In the genomic region with DNA sequence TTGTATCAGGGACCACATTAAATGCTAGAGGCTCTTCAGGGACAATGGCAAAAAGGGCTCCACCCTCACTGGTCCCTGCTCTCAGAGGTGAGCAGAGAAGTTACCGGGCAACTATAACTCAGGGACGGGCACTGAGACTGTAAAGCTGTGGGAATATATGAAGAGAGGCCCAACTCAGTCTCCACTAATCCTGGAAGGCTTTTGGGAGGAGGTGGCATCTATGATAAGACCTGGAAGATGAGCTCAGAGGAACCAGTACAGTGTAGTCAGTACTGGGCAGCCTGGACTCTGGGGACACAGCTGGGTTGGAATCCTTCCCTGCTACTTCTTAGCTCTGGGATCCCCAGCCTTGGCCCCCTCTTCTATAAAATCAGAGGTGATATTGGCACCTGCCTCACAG, we compare ENCODE assay signal across 21 cellular contexts.
"Had no signal": no experiment of that assay in that cellular context is flagged by ENCODE, and none has a peak within 500 bp of the region (broad histone marks: within the 10 kb centered on the region; RNA-seq: fewer than 3 reads in every experiment).

No MANE protein-coding gene starts in this region.

- H3K9me3 Mint-ChIP-seq: activated CD4-positive, alpha-beta memory T cell treated with anti-CD3 and anti-CD28 coated beads, Interleukin-2, amount 10 ng/mL, durations not matched to agents 7 days and 5 days; activated CD4-positive, alpha-beta T cell treated with anti-CD3 and anti-CD28 coated beads, Interleukin-2, amount 10 ng/mL, durations not matched to agents 7 days and 5 days; activated T-cell treated with anti-CD3 and anti-CD28 coated beads, Interleukin-2, amount 50 U/mL, for 4 hours; activated T-helper 17 cell treated with anti-CD3 and anti-CD28 coated beads, Interleukin-2, amount 50 U/mL, for 72 hours; dendritic cell treated with granulocyte-macrophage colony-stimulating factor and Interleukin-4, amounts not matched to agents 40 ng/mL and 50 ng/mL, for 4 days; memory B cell; naive thymus-derived CD4-positive, alpha-beta T cell; stimulated activated naive CD8-positive, alpha-beta T cell treated with anti-CD3 and anti-CD28 coated beads, Interleukin-15, Interleukin-2, amounts not matched to agents 100 ng/mL and 50 ng/mL, for 24 hours; T-helper 1 cell treated with Interleukin-12 subunit alpha and Interleukin-12 subunit beta and Interleukin-4 antibody, amounts not matched to agents 30 μg/mL and 1 μg/mL, for 36 hours had no signal

- H3K4me1 ChIP-seq: right lobe of liver had no signal

- H3K4me1 Mint-ChIP-seq: activated CD4-positive, alpha-beta memory T cell treated with anti-CD3 and anti-CD28 coated beads, Interleukin-2, amount 10 ng/mL, durations not matched to agents 7 days and 5 days; activated CD4-positive, alpha-beta T cell treated with anti-CD3 and anti-CD28 coated beads, Interleukin-2, amount 10 ng/mL, durations not matched to agents 7 days and 5 days; activated T-helper 17 cell treated with anti-CD3 and anti-CD28 coated beads, Interleukin-2, amount 50 U/mL, for 72 hours; memory B cell; naive thymus-derived CD4-positive, alpha-beta T cell had no signal

- H3K36me3 Mint-ChIP-seq: memory B cell; naive thymus-derived CD4-positive, alpha-beta T cell had no signal

- H3K27ac Mint-ChIP-seq: activated CD4-positive, alpha-beta memory T cell treated with anti-CD3 and anti-CD28 coated beads, Interleukin-2, amount 10 ng/mL, durations not matched to agents 7 days and 5 days; activated CD4-positive, alpha-beta T cell treated with anti-CD3 and anti-CD28 coated beads, Interleukin-2, amount 10 ng/mL, durations not matched to agents 7 days and 5 days; activated T-helper 17 cell treated with anti-CD3 and anti-CD28 coated beads, Interleukin-2, amount 50 U/mL, for 72 hours; dendritic cell treated with granulocyte-macrophage colony-stimulating factor and Interleukin-4, amounts not matched to agents 40 ng/mL and 50 ng/mL, for 4 days; memory B cell; naive thymus-derived CD4-positive, alpha-beta T cell; stimulated activated naive CD8-positive, alpha-beta T cell treated with anti-CD3 and anti-CD28 coated beads, Interleukin-15, Interleukin-2, amounts not matched to agents 100 ng/mL and 50 ng/mL, for 24 hours; T-helper 1 cell treated with Interleukin-12 subunit alpha and Interleukin-12 subunit beta and Interleukin-4 antibody, amounts not matched to agents 30 μg/mL and 1 μg/mL, for 36 hours had no signal

- H3K4me3 Mint-ChIP-seq: activated CD4-positive, alpha-beta memory T cell treated with anti-CD3 and anti-CD28 coated beads, Interleukin-2, amount 10 ng/mL, durations not matched to agents 7 days and 5 days; activated CD4-positive, alpha-beta T cell treated with anti-CD3 and anti-CD28 coated beads, Interleukin-2, amount 10 ng/mL, durations not matched to agents 7 days and 5 days; activated T-cell treated with anti-CD3 and anti-CD28 coated beads, Interleukin-2, amount 50 U/mL, for 4 hours; activated T-helper 17 cell treated with anti-CD3 and anti-CD28 coated beads, Interleukin-2, amount 50 U/mL, for 72 hours; dendritic cell treated with granulocyte-macrophage colony-stimulating factor and Interleukin-4, amounts not matched to agents 40 ng/mL and 50 ng/mL, for 4 days; memory B cell; naive thymus-derived CD4-positive, alpha-beta T cell; stimulated activated naive CD8-positive, alpha-beta T cell treated with anti-CD3 and anti-CD28 coated beads, Interleukin-15, Interleukin-2, amounts not matched to agents 100 ng/mL and 50 ng/mL, for 24 hours; T-helper 1 cell treated with Interleukin-12 subunit alpha and Interleukin-12 subunit beta and Interleukin-4 antibody, amounts not matched to agents 30 μg/mL and 1 μg/mL, for 36 hours had no signal

- H3K27me3 Mint-ChIP-seq: activated CD4-positive, alpha-beta memory T cell treated with anti-CD3 and anti-CD28 coated beads, Interleukin-2, amount 10 ng/mL, durations not matched to agents 7 days and 5 days; activated CD4-positive, alpha-beta T cell treated with anti-CD3 and anti-CD28 coated beads, Interleukin-2, amount 10 ng/mL, durations not matched to agents 7 days and 5 days; activated T-helper 17 cell treated with anti-CD3 and anti-CD28 coated beads, Interleukin-2, amount 50 U/mL, for 72 hours; stimulated activated naive CD8-positive, alpha-beta T cell treated with anti-CD3 and anti-CD28 coated beads, Interleukin-15, Interleukin-2, amounts not matched to agents 100 ng/mL and 50 ng/mL, for 24 hours had no signal

- H3K36me3 ChIP-seq: breast epithelium, right lobe of liver had no signal

- H3K27me3 ChIP-seq: right lobe of liver had no signal

- DNase-seq: activated CD4-positive, alpha-beta memory T cell treated with anti-CD3 and anti-CD28 coated beads, Interleukin-2, amount 10 ng/mL, durations not matched to agents 7 days and 5 days; activated CD4-positive, alpha-beta T cell treated with anti-CD3 and anti-CD28 coated beads for 1 hour; activated CD4-positive, alpha-beta T cell treated with anti-CD3 and anti-CD28 coated beads, Interleukin-2, amount 10 ng/mL, durations not matched to agents 7 days and 5 days; activated gamma-delta T cell treated with Interleukin-2 at 50 U/mL for 16 hours; activated T-cell treated with anti-CD3 and anti-CD28 coated beads, Interleukin-2, amount 50 U/mL, for 4 hours; amniotic stem cell; central memory CD4-positive, alpha-beta T cell; effector CD4-positive, alpha-beta T cell; midbrain; posterior cingulate gyrus; right lobe of liver; substantia nigra; SW 1271; T-helper 9 cell had no signal

- ATAC-seq: naive thymus-derived CD4-positive, alpha-beta T cell; right lobe of liver had no signal

- H3K27ac ChIP-seq: right lobe of liver had no signal

- H3K4me3 ChIP-seq: breast epithelium, right lobe of liver had no signal

- H3K9me3 ChIP-seq: breast epithelium, right lobe of liver had no signal
